In the genomic region with DNA sequence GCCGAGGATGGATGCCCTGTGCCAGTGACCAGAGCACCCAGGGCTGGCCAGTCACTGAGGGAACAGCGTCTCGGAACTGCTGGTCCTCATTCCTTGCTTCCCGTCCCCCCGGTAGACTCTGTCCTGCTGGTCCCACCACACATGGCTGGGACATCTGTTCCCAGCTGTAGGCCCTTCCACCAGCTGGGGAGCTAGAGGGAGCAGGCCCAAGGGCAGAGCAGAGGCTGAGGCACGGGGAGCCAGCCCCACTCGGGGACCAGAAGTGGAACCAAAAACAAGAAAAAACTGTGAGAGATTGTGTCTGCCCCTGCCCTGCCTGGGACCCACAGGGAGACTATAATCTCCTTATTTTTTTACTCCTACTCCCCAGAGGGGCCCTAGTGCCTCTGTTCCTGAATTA, we compare ENCODE assay signal across 1 cellular context.
TF ChIP-seq lines count a peak whose summit lies in the region.

No MANE protein-coding gene starts in this region.

TF ChIP-seq in WTC11, 78 proteins besides CTCF, POLR2A, EP300 and RAD21 (continued from another document):
- TF ChIP-seq, protein P1, sequence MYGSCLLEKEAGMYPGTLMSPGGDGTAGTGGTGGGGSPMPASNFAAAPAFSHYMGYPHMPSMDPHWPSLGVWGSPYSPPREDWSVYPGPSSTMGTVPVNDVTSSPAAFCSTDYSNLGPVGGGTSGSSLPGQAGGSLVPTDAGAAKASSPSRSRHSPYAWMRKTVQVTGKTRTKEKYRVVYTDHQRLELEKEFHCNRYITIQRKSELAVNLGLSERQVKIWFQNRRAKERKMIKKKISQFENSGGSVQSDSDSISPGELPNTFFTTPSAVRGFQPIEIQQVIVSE (CRISPR knock-in tag; IDR thresholded peaks at IDR 0.05; ENCODE audit: borderline replicate concordance) = no peak
- TF ChIP-seq TEAD1 (CRISPR knock-in tag; IDR thresholded peaks at IDR 0.05) = no peak
- TF ChIP-seq CBFB (CRISPR knock-in tag; IDR thresholded peaks at IDR 0.05; ENCODE audit: low read depth) = no peak
- no peak for TF ChIP-seq KAT7 (CRISPR knock-in tag; IDR thresholded peaks at IDR 0.05; ENCODE audit: borderline replicate concordance)
- TF ChIP-seq GTF2I (CRISPR knock-in tag; conservative IDR thresholded peaks at IDR 0.05) = no peak
- no peak for TF ChIP-seq NR2C2 (CRISPR knock-in tag; IDR thresholded peaks at IDR 0.05)
- no peak for TF ChIP-seq ZNF317 (CRISPR knock-in tag; IDR thresholded peaks at IDR 0.05; ENCODE audit: borderline replicate concordance, low read depth)
- TF ChIP-seq, protein P2, sequence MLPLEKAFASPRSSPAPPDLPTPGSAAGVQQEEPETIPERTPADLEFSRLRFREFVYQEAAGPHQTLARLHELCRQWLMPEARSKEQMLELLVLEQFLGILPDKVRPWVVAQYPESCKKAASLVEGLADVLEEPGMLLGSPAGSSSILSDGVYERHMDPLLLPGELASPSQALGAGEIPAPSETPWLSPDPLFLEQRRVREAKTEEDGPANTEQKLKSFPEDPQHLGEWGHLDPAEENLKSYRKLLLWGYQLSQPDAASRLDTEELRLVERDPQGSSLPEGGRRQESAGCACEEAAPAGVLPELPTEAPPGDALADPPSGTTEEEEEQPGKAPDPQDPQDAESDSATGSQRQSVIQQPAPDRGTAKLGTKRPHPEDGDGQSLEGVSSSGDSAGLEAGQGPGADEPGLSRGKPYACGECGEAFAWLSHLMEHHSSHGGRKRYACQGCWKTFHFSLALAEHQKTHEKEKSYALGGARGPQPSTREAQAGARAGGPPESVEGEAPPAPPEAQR (CRISPR knock-in tag; IDR thresholded peaks at IDR 0.05) = no peak
- TF ChIP-seq, protein P3, sequence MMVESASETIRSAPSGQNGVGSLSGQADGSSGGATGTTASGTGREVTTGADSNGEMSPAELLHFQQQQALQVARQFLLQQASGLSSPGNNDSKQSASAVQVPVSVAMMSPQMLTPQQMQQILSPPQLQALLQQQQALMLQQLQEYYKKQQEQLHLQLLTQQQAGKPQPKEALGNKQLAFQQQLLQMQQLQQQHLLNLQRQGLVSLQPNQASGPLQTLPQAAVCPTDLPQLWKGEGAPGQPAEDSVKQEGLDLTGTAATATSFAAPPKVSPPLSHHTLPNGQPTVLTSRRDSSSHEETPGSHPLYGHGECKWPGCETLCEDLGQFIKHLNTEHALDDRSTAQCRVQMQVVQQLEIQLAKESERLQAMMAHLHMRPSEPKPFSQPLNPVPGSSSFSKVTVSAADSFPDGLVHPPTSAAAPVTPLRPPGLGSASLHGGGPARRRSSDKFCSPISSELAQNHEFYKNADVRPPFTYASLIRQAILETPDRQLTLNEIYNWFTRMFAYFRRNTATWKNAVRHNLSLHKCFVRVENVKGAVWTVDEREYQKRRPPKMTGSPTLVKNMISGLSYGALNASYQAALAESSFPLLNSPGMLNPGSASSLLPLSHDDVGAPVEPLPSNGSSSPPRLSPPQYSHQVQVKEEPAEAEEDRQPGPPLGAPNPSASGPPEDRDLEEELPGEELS (CRISPR knock-in tag; IDR thresholded peaks at IDR 0.05) = no peak
- no peak for TF ChIP-seq MXD4 (CRISPR knock-in tag; IDR thresholded peaks at IDR 0.05; ENCODE audit: borderline replicate concordance)
- no peak for TF ChIP-seq ZNF219 (CRISPR knock-in tag; IDR thresholded peaks at IDR 0.05; ENCODE audit: borderline replicate concordance)
- TF ChIP-seq, protein P4, sequence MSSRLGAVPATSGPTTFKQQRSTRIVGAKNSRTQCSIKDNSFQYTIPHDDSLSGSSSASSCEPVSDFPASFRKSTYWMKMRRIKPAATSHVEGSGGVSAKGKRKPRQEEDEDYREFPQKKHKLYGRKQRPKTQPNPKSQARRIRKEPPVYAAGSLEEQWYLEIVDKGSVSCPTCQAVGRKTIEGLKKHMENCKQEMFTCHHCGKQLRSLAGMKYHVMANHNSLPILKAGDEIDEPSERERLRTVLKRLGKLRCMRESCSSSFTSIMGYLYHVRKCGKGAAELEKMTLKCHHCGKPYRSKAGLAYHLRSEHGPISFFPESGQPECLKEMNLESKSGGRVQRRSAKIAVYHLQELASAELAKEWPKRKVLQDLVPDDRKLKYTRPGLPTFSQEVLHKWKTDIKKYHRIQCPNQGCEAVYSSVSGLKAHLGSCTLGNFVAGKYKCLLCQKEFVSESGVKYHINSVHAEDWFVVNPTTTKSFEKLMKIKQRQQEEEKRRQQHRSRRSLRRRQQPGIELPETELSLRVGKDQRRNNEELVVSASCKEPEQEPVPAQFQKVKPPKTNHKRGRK (CRISPR knock-in tag; IDR thresholded peaks at IDR 0.05; ENCODE audit: borderline replicate concordance) = no peak
- TF ChIP-seq ETV6 (CRISPR knock-in tag; IDR thresholded peaks at IDR 0.05) = no peak
- TF ChIP-seq NFYB (CRISPR knock-in tag; conservative IDR thresholded peaks at IDR 0.05; ENCODE audit: low read depth) = no peak
- TF ChIP-seq SMAD4 (CRISPR knock-in tag; IDR thresholded peaks at IDR 0.05) = no peak
